Comparison of ENCODE assay signal across 11 cellular contexts in genomic region chr22:46119729-46120419, GRCh38. TPM values are rescaled to one million over a fixed set of nuclear protein-coding genes. Genes with fewer than 3 reads are reported as not detected.
A peak's percentile ranks its signal among the peaks of the same experiment; 100 is the strongest.
DNase-seq lines count a peak whose midpoint lies in the region; FAIRE-seq and TF ChIP-seq lines count a peak whose summit lies in the region.
"Had no signal": no experiment of that assay in that cellular context is flagged by ENCODE, and none has a peak within 500 bp of the region (broad histone marks: within the 10 kb centered on the region; RNA-seq: fewer than 3 reads in every experiment).

No MANE protein-coding gene starts in this region.

- H3K4me2 ChIP-seq in OCI-LY3 (ENCODE audit: low read length) (peak overlapping the region; percentile 66), osteoblast (ENCODE audit: insufficient read depth, low read length) (peak overlapping the region; percentile 48)

- no peak overlapping the region for H2AFZ ChIP-seq in OCI-LY3 (ENCODE audit: low read depth, low read length)
- H2AFZ ChIP-seq in osteoblast (ENCODE audit: low read length): no peak overlapping the region

- H3K9me3 ChIP-seq in OCI-LY3 (ENCODE audit: insufficient read depth, low read length) (no peaks in the 10 kb centered on the region), esophagus squamous epithelium (no peaks in the 10 kb centered on the region), osteoblast (ENCODE audit: low read depth, low read length) (no peaks in the 10 kb centered on the region)

- H3K27me3 ChIP-seq in OCI-LY3 (ENCODE audit: low read depth, low read length): no peaks in the 10 kb centered on the region
- H3K27me3 ChIP-seq in esophagus squamous epithelium: no peaks in the 10 kb centered on the region
- no peaks in the 10 kb centered on the region for H3K27me3 ChIP-seq in osteoblast (ENCODE audit: insufficient read depth, low read length)

- TF ChIP-seq CTCF in OCI-LY3 (IDR thresholded peaks at IDR 0.05; ENCODE audit: low read depth, low read length) (no peak), esophagus squamous epithelium (IDR thresholded peaks at IDR 0.05) (no peak), osteoblast (IDR thresholded peaks at IDR 0.05; ENCODE audit: extremely low read depth, low read depth, low read length) (no peak), D721Med (IDR thresholded peaks at IDR 0.05; ENCODE audit: insufficient read depth, missing control alignments) (no peak)

- peaks cover 73% of the 10 kb centered on the region for H3K4me1 ChIP-seq in OCI-LY3 (ENCODE audit: low read length)
- H3K4me1 ChIP-seq in esophagus squamous epithelium: peaks cover 17 to 58% (median 27%) of the 10 kb centered on the region in 3 donors
- H3K4me1 ChIP-seq in osteoblast (ENCODE audit: insufficient read depth, low read length): peaks cover 30% of the 10 kb centered on the region

- H3K27ac ChIP-seq in OCI-LY3 (ENCODE audit: low read length) (peak overlapping the region; percentile 81), esophagus squamous epithelium (peak overlapping the region; percentile 1 to 46 (median 33)), osteoblast (ENCODE audit: low read depth, low read length) (peak overlapping the region; percentile 22)

- no peak for FAIRE-seq in D721Med (lab: Jason Lieb, UNC)

- H3K4me3 ChIP-seq in OCI-LY3 (ENCODE audit: low read length) (peak overlapping the region; percentile 36), esophagus squamous epithelium (no peak overlapping the region), osteoblast (ENCODE audit: insufficient read depth, low read length) (peak overlapping the region; percentile 25)

- 17 to 27% methylated on average over 2 to 6 of the region's 23 CpGs for WGBS in esophagus squamous epithelium, 2 donors

- DNase-seq in AG20443 (ENCODE audit: low spot score) (peak; percentile 93), esophagus squamous epithelium (lab: John Stamatoyannopoulos, UW) (no peak), osteoblast (ENCODE audit: insufficient read length, low spot score, missing footprints) (peak; percentile 98), NCI-H446 (lab: John Stamatoyannopoulos, UW) (no peak), D721Med (ENCODE audit: insufficient read length, low spot score) (no peak), NCI-H69 (lab: John Stamatoyannopoulos, UW) (no peak), NCI-H2029 treated with DMSO at 0.1 percent for 48 hours (lab: John Stamatoyannopoulos, UW) (no peak)
- DNase-seq: activated CD8-positive, alpha-beta memory T cell treated with anti-CD3 and anti-CD28 coated beads, Interleukin-2, amount 50 U/mL, for 4 hours; CD4-positive, CD25-positive, alpha-beta regulatory T cell; NCI-H2171 had no signal

- H3K9ac ChIP-seq in OCI-LY3 (ENCODE audit: low read length): peak overlapping the region; percentile 61

- H4K20me1 ChIP-seq in OCI-LY3 (ENCODE audit: insufficient read depth, low read length) (no peaks in the 10 kb centered on the region), osteoblast (ENCODE audit: insufficient read depth, low read length) (peaks cover 41% of the 10 kb centered on the region)

- intact Hi-C loops in esophagus squamous epithelium (cut with DNase I): loop anchor here (5.0 to 10.0 kb wide), 3 partner anchors 123 to 415 kb away; partner anchors contain the start of gene CELSR1

- H3K79me2 ChIP-seq in OCI-LY3 (ENCODE audit: low read length) (no peaks in the 10 kb centered on the region), osteoblast (ENCODE audit: insufficient read depth, low read length) (no peaks in the 10 kb centered on the region)

- TF ChIP-seq POLR2A in esophagus squamous epithelium (IDR thresholded peaks at IDR 0.05): no peak

- H3K36me3 ChIP-seq in OCI-LY3 (replicated peaks; ENCODE audit: low read depth, low read length) (no peaks in the 10 kb centered on the region), esophagus squamous epithelium (no peaks in the 10 kb centered on the region), osteoblast (ENCODE audit: insufficient read depth, low read length) (peaks cover 17% of the 10 kb centered on the region)

RNA-seq across cellular contexts. Expression of gene PPARA, which starts 30.5 kb away (rescaled TPM):
- 10 to 100 TPM in 2 of 4 donors, 1 to 10 TPM in 2; 7.7 to 18.5 (median 10.1) TPM for total RNA-seq in esophagus squamous epithelium
- 21.8 and 22.1 TPM in 2 replicates for total RNA-seq in osteoblast

Comparison
In these comparisons a context has a peak if more than half of its experiments do, and no peak if none do; other contexts are left out.
1. DNase-seq: peak in AG20443 (single experiment) and osteoblast (single experiment); none in esophagus squamous epithelium (single experiment), NCI-H446 (0 of 2), D721Med (single experiment), NCI-H69 (single experiment) and NCI-H2029 treated with DMSO at 0.1 percent for 48 hours (single experiment).
2. H3K27ac ChIP-seq: peak in every context shown above with its lines; median percentile 81 in OCI-LY3; 33 in esophagus squamous epithelium; 22 in osteoblast.
3. H3K4me3 ChIP-seq: peak in OCI-LY3 (single experiment) and osteoblast (single experiment); none in esophagus squamous epithelium (0 of 4).